In the genomic region with DNA sequence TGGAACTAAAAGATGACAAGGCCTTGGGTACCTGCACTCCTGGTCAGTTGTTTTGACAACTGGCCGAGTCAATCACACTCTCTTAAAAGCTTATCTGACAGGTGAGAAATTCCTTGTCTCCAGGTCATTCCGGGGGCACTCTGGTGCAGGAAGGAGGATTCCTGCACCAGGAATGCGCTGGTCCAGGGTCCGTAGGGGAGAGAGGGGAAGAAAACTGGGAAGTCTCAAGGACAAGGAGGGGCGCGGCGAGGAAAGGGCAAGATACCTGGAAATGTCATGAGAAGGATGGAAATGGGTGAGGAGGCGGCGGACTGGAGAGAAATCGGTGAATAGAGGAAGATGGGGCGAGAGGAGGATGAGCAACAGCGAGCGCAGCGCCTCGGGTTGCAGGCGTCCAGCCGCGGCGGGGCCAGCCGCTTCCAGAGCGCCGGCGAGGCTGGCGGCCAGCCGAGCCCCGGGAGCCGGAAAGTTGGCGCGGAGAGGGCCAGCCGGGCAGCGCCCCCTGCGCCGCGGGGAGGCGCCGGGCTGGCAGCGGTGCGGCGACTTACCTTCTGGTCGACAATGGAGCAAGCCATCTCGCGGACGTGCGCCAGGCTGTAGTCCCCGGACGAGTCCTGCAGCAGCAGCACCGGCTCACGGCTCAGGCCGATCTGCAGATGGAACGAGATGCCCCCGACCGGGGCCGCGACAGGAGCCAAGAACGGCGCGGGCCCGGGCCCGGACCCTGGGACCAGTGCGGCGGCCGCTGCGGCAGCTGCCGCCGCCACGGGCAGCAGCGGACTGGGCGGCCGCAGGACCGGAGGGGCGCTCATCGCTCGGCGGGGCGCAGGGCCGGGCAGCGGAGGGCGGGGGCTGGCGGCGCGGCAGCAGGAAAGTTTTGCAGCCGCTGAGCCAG, we compare ENCODE assay signal across 9 cellular contexts. TPM values are rescaled to one million over a fixed set of nuclear protein-coding genes. Genes with fewer than 3 reads are reported as not detected.
DNase-seq lines count a peak whose midpoint lies in the region; FAIRE-seq and TF ChIP-seq lines count a peak whose summit lies in the region.
"Had no signal": no experiment of that assay in that cellular context is flagged by ENCODE, and none has a peak within 500 bp of the region (broad histone marks: within the 10 kb centered on the region; RNA-seq: fewer than 3 reads in every experiment).

No MANE protein-coding gene starts in this region.

- H3K27ac Mint-ChIP-seq in chondrocyte (ENCODE audit: unreplicated experiment): peak overlapping the region; percentile 71
- H3K27ac Mint-ChIP-seq: CD4-positive, CD25-positive, alpha-beta regulatory T cell had no signal

- DNase-seq in NCI-H1436 (lab: John Stamatoyannopoulos, UW): peak; percentile 34
- no peak for DNase-seq in NCI-H1436 treated with DMSO at 0.1 percent for 48 hours (lab: John Stamatoyannopoulos, UW)
- no peak for DNase-seq in HFF-Myc (ENCODE audit: extremely low read depth, low read depth)
- DNase-seq in NCI-H460 (ENCODE audit: extremely low read depth, low read depth): peak; percentile 26
- peak; percentile 89 for DNase-seq in chondrocyte (ENCODE audit: low spot score)
- DNase-seq in keratinocyte (ENCODE audit: low read depth, low spot score): no peak
- DNase-seq in erythroblast (lab: John Stamatoyannopoulos, UW): no peak
- DNase-seq: CD4-positive, CD25-positive, alpha-beta regulatory T cell had no signal

- H4K20me1 ChIP-seq in keratinocyte (ENCODE audit: control insufficient read depth, extremely low read depth, insufficient read depth, low read length): no peaks in the 10 kb centered on the region

- H3K4me1 ChIP-seq in keratinocyte (ENCODE audit: control insufficient read depth, extremely low read depth, insufficient read depth, low read length) (peaks cover 6% of the 10 kb centered on the region), skeletal muscle tissue (ENCODE audit: control insufficient read depth in 3 of 3, insufficient read depth in 3 of 3, low read length in 3 of 3) (peaks cover 12 to 16% (median 16%) of the 10 kb centered on the region in 3 donors)

- TF ChIP-seq POLR2A in erythroblast (IDR thresholded peaks at IDR 0.05; ENCODE audit: low read length): no peak

- dilution Hi-C loops in keratinocyte (cut with MboI; ENCODE audit: extremely low pct_ligation_motif_present, low sequenced_read_pairs): no loop called here

- H3K9me3 ChIP-seq in keratinocyte (ENCODE audit: control insufficient read depth, low read depth, low read length): no peaks in the 10 kb centered on the region
- H3K9me3 ChIP-seq in skeletal muscle tissue (ENCODE audit: control insufficient read depth in 3 of 3, low read length in 3 of 3): no peaks in the 10 kb centered on the region

- no peaks in the 10 kb centered on the region for H3K9me3 Mint-ChIP-seq in chondrocyte (ENCODE audit: low read depth)

- no peaks in the 10 kb centered on the region for H3K27me3 Mint-ChIP-seq in chondrocyte (ENCODE audit: low read depth)

- peak overlapping the region; percentile 63 for H2AFZ ChIP-seq in keratinocyte (ENCODE audit: control insufficient read depth, low read length)

- TF ChIP-seq CTCF in HFF-Myc (IDR thresholded peaks at IDR 0.05; ENCODE audit: low read depth, low read length, missing control alignments): no peak
- TF ChIP-seq CTCF in chondrocyte (IDR thresholded peaks at IDR 0.05): peak; percentile 38
- TF ChIP-seq CTCF in keratinocyte (optimal IDR thresholded peaks at IDR 0.05 in 1 of 3, IDR thresholded peaks at IDR 0.05 in 1 of 3, conservative IDR thresholded peaks at IDR 0.05 in 1 of 3; ENCODE audit: extremely low read depth in 1 of 3, insufficient read depth in 2 of 3, low read length in 3 of 3): peak in 1 of 3 experiments; percentile 33

- FAIRE-seq in keratinocyte (lab: Jason Lieb, UNC): no peak

- H3K9ac ChIP-seq in keratinocyte (ENCODE audit: control insufficient read depth, extremely low read depth, insufficient read depth, low read length) (peak overlapping the region; percentile 11), skeletal muscle tissue (ENCODE audit: low read depth in 1 of 3, low read length in 3 of 3) (peak overlapping the region; percentile 69 to 74 (median 72))

- no peaks in the 10 kb centered on the region for H3K36me3 Mint-ChIP-seq in chondrocyte (ENCODE audit: low read depth)
- H3K36me3 Mint-ChIP-seq: CD4-positive, CD25-positive, alpha-beta regulatory T cell had no signal

- H3K27ac ChIP-seq in keratinocyte (ENCODE audit: control insufficient read depth, insufficient read depth, low read length) (no peak overlapping the region), skeletal muscle tissue (ENCODE audit: low read depth, low read length) (no peak overlapping the region)

- H3K36me3 ChIP-seq in keratinocyte (ENCODE audit: control insufficient read depth in 2 of 2, extremely low read depth in 1 of 2, insufficient read depth in 2 of 2, low read length in 2 of 2): no peaks in the 10 kb centered on the region
- H3K36me3 ChIP-seq in skeletal muscle tissue (ENCODE audit: control insufficient read depth in 3 of 3, insufficient read depth in 3 of 3, low read length in 3 of 3): no peaks in the 10 kb centered on the region

- H3K27me3 ChIP-seq in keratinocyte (ENCODE audit: control insufficient read depth, extremely low read depth, insufficient read depth, low read length) (peaks cover 12% of the 10 kb centered on the region), skeletal muscle tissue (ENCODE audit: control insufficient read depth in 3 of 3, insufficient read depth in 3 of 3, low read length in 3 of 3) (no peaks in the 10 kb centered on the region)

- H3K4me3 Mint-ChIP-seq in chondrocyte (ENCODE audit: unreplicated experiment): peak overlapping the region; percentile 86

- peak overlapping the region; percentile 80 for H3K4me2 ChIP-seq in keratinocyte (ENCODE audit: control insufficient read depth, extremely low read depth, insufficient read depth, low read depth, low read length)

- H3K79me2 ChIP-seq in keratinocyte (ENCODE audit: control insufficient read depth, insufficient read depth, low read length): no peaks in the 10 kb centered on the region

- H3K4me3 ChIP-seq in HFF-Myc (replicated peaks; ENCODE audit: low read depth, low read length): peak overlapping the region; percentile 90
- H3K4me3 ChIP-seq in keratinocyte (ENCODE audit: control insufficient read depth in 2 of 3, extremely low read depth in 1 of 3, insufficient read depth in 2 of 3, low read depth in 1 of 3, low read length in 3 of 3): peak overlapping the region; percentile 41 to 66 (median 56)
- peak overlapping the region; percentile 79 to 90 (median 90) for H3K4me3 ChIP-seq in skeletal muscle tissue (ENCODE audit: low read length in 3 of 3)

- no peaks in the 10 kb centered on the region for H3K9me1 ChIP-seq in keratinocyte (ENCODE audit: control insufficient read depth, extremely low read depth, insufficient read depth, low read length)

- peaks cover 25% of the 10 kb centered on the region for H3K4me1 Mint-ChIP-seq in chondrocyte (ENCODE audit: low read depth)

RNA-seq across cellular contexts. Expression of gene PRKD1, which starts 0.7 kb away (rescaled TPM):
- 4.9 and 5.3 TPM in 2 replicates for total RNA-seq in NCI-H460 (2014; rRNA removed; shearing (Covaris generic))
- polyA plus RNA-seq in NCI-H460 (2014; cell fraction: nucleus; rRNA removed): 4.9 and 9.1 TPM in 2 replicates
- total RNA-seq in chondrocyte (10.1 to 14.5 TPM (median 11.1 TPM) in 3 replicates), skeletal muscle tissue (30.3 TPM)
- 0.32 to 0.49 TPM (median 0.45 TPM) in 3 replicates for polyA plus RNA-seq in keratinocyte
- polyA plus RNA-seq in keratinocyte (2011; ENCODE audit: low read depth): not detected
- 0.31 and 0.39 TPM in 2 replicates for polyA plus RNA-seq in keratinocyte (2011; cell fraction: cytosol; rRNA removed)
- 0.45 and 0.57 TPM in 2 replicates for polyA plus RNA-seq in keratinocyte (2011; cell fraction: nucleus; rRNA removed)
- 0.04 and 0.30 TPM in 2 replicates for polyA plus RNA-seq in keratinocyte (2012; ENCODE audit: low replicate concordance)
- 0.26 to 3.9 TPM in 2 of 3 replicates, not detected in the other for polyA minus RNA-seq in keratinocyte
- polyA minus RNA-seq in keratinocyte (2011; cell fraction: cytosol; rRNA and poly(A)+ RNA removed): 0.77 TPM
- polyA minus RNA-seq in keratinocyte (2011; cell fraction: nucleus; rRNA and poly(A)+ RNA removed): 0.85 and 1.3 TPM in 2 replicates
- total RNA-seq: CD4-positive, CD25-positive, alpha-beta regulatory T cell had no signal
- polyA plus RNA-seq: CD4-positive, CD25-positive, alpha-beta regulatory T cell had no signal

Comparison
In these comparisons a context has a peak if more than half of its experiments do, and no peak if none do; other contexts are left out.
1. DNase-seq: peak in NCI-H1436 (single experiment), NCI-H460 (single experiment) and chondrocyte (single experiment); none in NCI-H1436 treated with DMSO at 0.1 percent for 48 hours (single experiment), HFF-Myc (single experiment), keratinocyte (single experiment) and erythroblast (0 of 2).
2. Peak in every context shown above with its lines, with median percentiles within 50 percentile points of each other: H3K4me3 ChIP-seq.